8 cellular contexts compared by ENCODE assay signal in the genomic region with DNA sequence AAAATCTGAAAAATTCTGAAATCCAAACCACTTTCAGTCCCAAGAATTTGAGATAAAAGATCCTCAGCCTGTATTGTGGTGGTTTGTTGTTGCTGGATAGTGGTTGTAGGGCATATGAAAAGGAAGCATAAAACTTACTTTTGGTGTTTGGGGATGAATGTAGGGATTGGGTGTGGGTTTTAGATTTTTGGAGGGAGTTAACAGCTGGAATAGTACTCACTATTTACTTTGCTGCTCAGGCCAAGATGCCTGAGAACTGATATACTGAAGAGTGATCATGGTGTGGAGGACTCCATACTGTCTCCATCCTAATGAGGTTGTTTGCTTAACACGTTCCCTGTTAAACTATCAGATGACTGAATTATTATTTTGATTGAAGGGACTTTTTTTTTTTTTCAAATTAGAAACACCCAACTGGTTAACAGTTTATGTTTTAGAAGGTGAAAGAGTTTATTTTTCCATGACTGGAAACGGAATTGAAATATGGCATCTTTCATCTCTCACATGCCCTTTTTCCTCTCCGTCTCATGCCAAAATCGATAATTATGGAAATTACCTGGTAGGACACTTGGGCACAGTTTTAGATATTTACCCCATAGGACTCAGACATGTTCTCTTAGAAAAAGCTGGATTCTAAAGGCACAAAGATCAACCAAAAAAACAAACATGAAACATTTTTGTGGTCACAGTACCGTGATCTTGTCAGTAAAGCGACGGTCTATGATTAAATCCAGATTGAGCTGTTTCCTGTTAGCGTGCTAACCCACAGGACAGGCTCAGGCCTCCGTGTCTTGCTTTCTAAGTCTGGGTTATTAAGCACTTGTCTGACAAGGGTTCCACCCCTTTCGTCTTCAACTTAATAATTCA. TPM values are rescaled to one million over a fixed set of nuclear protein-coding genes. Genes with fewer than 3 reads are reported as not detected.
DNase-seq lines count a peak whose midpoint lies in the region; ATAC-seq and TF ChIP-seq lines count a peak whose summit lies in the region.

No MANE protein-coding gene starts in this region.

- intact Hi-C loops in dorsolateral prefrontal cortex (cut with DNase I): no loop called here

- POLR2A ChIA-PET in naive thymus-derived CD8-positive, alpha-beta T cell (lab: Charles Lee): no interaction called here

- no peaks in the 10 kb centered on the region for H3K27me3 ChIP-seq in dorsolateral prefrontal cortex

- ATAC-seq in GM18868 (IDR thresholded peaks at IDR 0.05; ENCODE audit: unreplicated experiment) (peak; percentile 87), HG03064 (IDR thresholded peaks at IDR 0.05; ENCODE audit: low read depth, unreplicated experiment) (peak; percentile 89)
- peak; percentile 65 to 78 for ATAC-seq in naive thymus-derived CD8-positive, alpha-beta T cell

- H3K36me3 Mint-ChIP-seq in naive thymus-derived CD8-positive, alpha-beta T cell: peaks cover 0 to 3% (median 0%) of the 10 kb centered on the region in 3 donors

- peak overlapping the region in 51 of 59 donors; percentile 1 to 77 (median 55) for H3K27ac ChIP-seq in dorsolateral prefrontal cortex

- no peaks in the 10 kb centered on the region for H3K27me3 Mint-ChIP-seq in naive thymus-derived CD8-positive, alpha-beta T cell

- DNase-seq in AG09319 (ENCODE audit: extremely low read depth, low read depth): peak; percentile 90
- DNase-seq in SHP77 treated with DMSO at 0.1 percent for 48 hours (lab: John Stamatoyannopoulos, UW): peak; percentile 8
- DNase-seq in dorsolateral prefrontal cortex: no peak
- peak in 3 of 10 donors; percentile 1 to 6 (median 5) for DNase-seq in naive thymus-derived CD8-positive, alpha-beta T cell
- no peak for DNase-seq in effector CD8-positive, alpha-beta T cell (lab: John Stamatoyannopoulos, UW)
- no peak for DNase-seq in NCI-H2029 treated with DMSO at 0.1 percent for 48 hours (lab: John Stamatoyannopoulos, UW)

- H3K4me1 Mint-ChIP-seq in naive thymus-derived CD8-positive, alpha-beta T cell: peaks cover 5 to 21% (median 13%) of the 10 kb centered on the region in 4 donors

- no peaks in the 10 kb centered on the region for H3K9me3 Mint-ChIP-seq in naive thymus-derived CD8-positive, alpha-beta T cell

- peak overlapping the region in 13 of 59 donors; percentile 1 to 33 (median 16) for H3K4me3 ChIP-seq in dorsolateral prefrontal cortex

- peak overlapping the region in 9 of 10 donors; percentile 13 to 74 (median 48) for H3K4me3 Mint-ChIP-seq in naive thymus-derived CD8-positive, alpha-beta T cell

- no peak for TF ChIP-seq CTCF in AG09319 (IDR thresholded peaks at IDR 0.05; ENCODE audit: low read depth, low read length)
- no peak for TF ChIP-seq CTCF in dorsolateral prefrontal cortex (IDR thresholded peaks at IDR 0.05 in 54 of 56, conservative IDR thresholded peaks at IDR 0.05 in 2 of 56; ENCODE audit: low read depth in 1 of 56, partially characterized antibody in 56 of 56)

- H3K27ac Mint-ChIP-seq in naive thymus-derived CD8-positive, alpha-beta T cell: peak overlapping the region in 4 of 10 donors; percentile 22 to 76 (median 45)

RNA-seq across cellular contexts. Expression of a gene that starts 37.3 kb away (rescaled TPM):
- total RNA-seq in dorsolateral prefrontal cortex: 100 to 1,000 TPM in 1 of 120 experiments, 10 to 100 TPM in 119; 50.4 to 101 (median 62.6) TPM
- 1 to 10 TPM; 1.9 to 2.1 TPM for total RNA-seq in naive thymus-derived CD8-positive, alpha-beta T cell
- 1 to 10 TPM; 1.1 to 1.8 (median 1.4) TPM for polyA plus RNA-seq in naive thymus-derived CD8-positive, alpha-beta T cell

Comparison
In these comparisons a context has a peak if more than half of its experiments do, and no peak if none do; other contexts are left out.
1. DNase-seq: peak in AG09319 (single experiment) and SHP77 treated with DMSO at 0.1 percent for 48 hours (single experiment); none in dorsolateral prefrontal cortex (0 of 10), effector CD8-positive, alpha-beta T cell (single experiment) and NCI-H2029 treated with DMSO at 0.1 percent for 48 hours (single experiment).
2. RNA of a gene that starts 37.3 kb away (total RNA-seq): 50.4 to 101 TPM in dorsolateral prefrontal cortex; 1.9 to 2.1 TPM in naive thymus-derived CD8-positive, alpha-beta T cell; every median in the first group is over 10 times any median in the second.
3. Peak in every context shown above with its lines, with median percentiles within 50 percentile points of each other: ATAC-seq.